Comparison of ENCODE assay signal across 8 cellular contexts in genomic region chr3:185822957-185823279, GRCh38. TPM values are rescaled to one million over a fixed set of nuclear protein-coding genes. Genes with fewer than 3 reads are reported as not detected.
DNase-seq lines count a peak whose midpoint lies in the region; ATAC-seq, FAIRE-seq and TF ChIP-seq lines count a peak whose summit lies in the region.

No MANE protein-coding gene starts in this region.

- H3K27ac ChIP-seq in left lung (peak overlapping the region; percentile 79 to 90), thyroid gland (peak overlapping the region; percentile 57 to 89 (median 81))

- H3K9me3 Mint-ChIP-seq in activated T-cell treated with anti-CD3 and anti-CD28 coated beads, Interleukin-2, amount 50 U/mL, for 4 hours = no peaks in the 10 kb centered on the region
- H3K9me3 Mint-ChIP-seq in activated naive CD8-positive, alpha-beta T cell treated with anti-CD3 and anti-CD28 coated beads for 36 hours = peaks cover 2% of the 10 kb centered on the region

- 1 to 2% methylated on average over 6 of the region's 6 CpGs for WGBS in thyroid gland, 2 donors

- H3K27ac Mint-ChIP-seq in activated naive CD8-positive, alpha-beta T cell treated with anti-CD3 and anti-CD28 coated beads for 36 hours = no peak overlapping the region

- FAIRE-seq in HTR-8/SVneo (lab: Jason Lieb, UNC) = no peak

- H3K27me3 ChIP-seq in left lung (peaks cover 0 to 64% of the 10 kb centered on the region in 2 donors), thyroid gland (no peaks in the 10 kb centered on the region)

- H3K4me1 ChIP-seq in left lung (peaks cover 0 to 27% of the 10 kb centered on the region in 2 donors), thyroid gland (peaks cover 0 to 3% of the 10 kb centered on the region in 2 donors)

- peak overlapping the region; percentile 66 for H3K4me3 Mint-ChIP-seq in activated T-cell treated with anti-CD3 and anti-CD28 coated beads, Interleukin-2, amount 50 U/mL, for 4 hours
- peak overlapping the region; percentile 50 for H3K4me3 Mint-ChIP-seq in activated naive CD8-positive, alpha-beta T cell treated with anti-CD3 and anti-CD28 coated beads for 36 hours

- no peaks in the 10 kb centered on the region for H3K36me3 ChIP-seq in left lung
- no peaks in the 10 kb centered on the region for H3K36me3 ChIP-seq in thyroid gland

- no peaks in the 10 kb centered on the region for H3K36me3 Mint-ChIP-seq in activated T-cell treated with anti-CD3 and anti-CD28 coated beads, Interleukin-2, amount 50 U/mL, for 4 hours (ENCODE audit: insufficient read depth)
- H3K36me3 Mint-ChIP-seq in activated naive CD8-positive, alpha-beta T cell treated with anti-CD3 and anti-CD28 coated beads for 36 hours = no peaks in the 10 kb centered on the region

- ATAC-seq in activated T-cell treated with anti-CD3 and anti-CD28 coated beads, Interleukin-2, amount 50 U/mL, for 4 hours = no peak
- ATAC-seq in left lung = no peak

- H3K4me3 ChIP-seq in left lung = peak overlapping the region; percentile 64 to 75
- peak overlapping the region; percentile 69 to 91 (median 86) for H3K4me3 ChIP-seq in thyroid gland (replicated peaks in 1 of 3)

- no peak for TF ChIP-seq POLR2A in thyroid gland (IDR thresholded peaks at IDR 0.05)

- H3K9me3 ChIP-seq in left lung (no peaks in the 10 kb centered on the region), thyroid gland (no peaks in the 10 kb centered on the region)

- DNase-seq in activated T-cell treated with anti-CD3 and anti-CD28 coated beads, Interleukin-2, amount 50 U/mL, for 4 hours = no peak
- no peak for DNase-seq in activated T-cell treated with anti-CD3 and anti-CD28 coated beads, Interleukin-2, amount 50 U/mL, for 1 hour
- DNase-seq in activated naive CD8-positive, alpha-beta T cell treated with anti-CD3 and anti-CD28 coated beads for 36 hours = no peak
- no peak for DNase-seq in left lung
- DNase-seq in thyroid gland = no peak
- no peak for DNase-seq in DMS153 (lab: John Stamatoyannopoulos, UW)
- DNase-seq in HTR-8/SVneo (ENCODE audit: insufficient read length, low spot score) = no peak
- no peak for DNase-seq in NCI-H526 treated with DMSO at 0.1 percent for 48 hours (lab: John Stamatoyannopoulos, UW)

- H3K4me1 Mint-ChIP-seq in activated T-cell treated with anti-CD3 and anti-CD28 coated beads, Interleukin-2, amount 50 U/mL, for 4 hours (ENCODE audit: low read depth) = peaks cover 8% of the 10 kb centered on the region
- peaks cover 2% of the 10 kb centered on the region for H3K4me1 Mint-ChIP-seq in activated naive CD8-positive, alpha-beta T cell treated with anti-CD3 and anti-CD28 coated beads for 36 hours

- no peak for TF ChIP-seq CTCF in left lung (IDR thresholded peaks at IDR 0.05)
- no peak for TF ChIP-seq CTCF in thyroid gland (IDR thresholded peaks at IDR 0.05)

- peaks cover 60% of the 10 kb centered on the region for H3K27me3 Mint-ChIP-seq in activated T-cell treated with anti-CD3 and anti-CD28 coated beads, Interleukin-2, amount 50 U/mL, for 4 hours (ENCODE audit: low read depth)
- peaks cover 83% of the 10 kb centered on the region for H3K27me3 Mint-ChIP-seq in activated naive CD8-positive, alpha-beta T cell treated with anti-CD3 and anti-CD28 coated beads for 36 hours

- intact Hi-C loops in left lung (cut with DNase I) = no loop called here
- intact Hi-C loops in thyroid gland (cut with DNase I) = loop anchor here (10.0 kb wide), 2 partner anchors 48 to 112 kb away; partner anchors contain the start of gene TRA2B

RNA-seq across cellular contexts. Expression of gene IGF2BP2, which starts 1.9 kb away (rescaled TPM):
- total RNA-seq in activated T-cell treated with anti-CD3 and anti-CD28 coated beads, Interleukin-2, amount 50 U/mL, for 4 hours = under 1 TPM; 0.43 to 0.79 (median 0.53) TPM
- under 1 TPM; 0.28 to 0.41 TPM for total RNA-seq in activated naive CD8-positive, alpha-beta T cell treated with anti-CD3 and anti-CD28 coated beads for 36 hours
- total RNA-seq in left lung (10 to 100 TPM; 16.8 to 17.6 TPM), thyroid gland (10 to 100 TPM; 12.4 to 45.7 (median 15.9) TPM)

Comparison
In these comparisons a context has a peak if more than half of its experiments do, and no peak if none do; other contexts are left out.
1. RNA of gene IGF2BP2, which starts 1.9 kb away (total RNA-seq): 16.8 to 17.6 TPM in left lung and 12.4 to 45.7 TPM in thyroid gland; 0.43 to 0.79 TPM in activated T-cell treated with anti-CD3 and anti-CD28 coated beads, Interleukin-2, amount 50 U/mL, for 4 hours and 0.28 to 0.41 TPM in activated naive CD8-positive, alpha-beta T cell treated with anti-CD3 and anti-CD28 coated beads for 36 hours; every median in the first group is over 4 times any median in the second.